11 cellular contexts compared by ENCODE assay signal in the genomic region with DNA sequence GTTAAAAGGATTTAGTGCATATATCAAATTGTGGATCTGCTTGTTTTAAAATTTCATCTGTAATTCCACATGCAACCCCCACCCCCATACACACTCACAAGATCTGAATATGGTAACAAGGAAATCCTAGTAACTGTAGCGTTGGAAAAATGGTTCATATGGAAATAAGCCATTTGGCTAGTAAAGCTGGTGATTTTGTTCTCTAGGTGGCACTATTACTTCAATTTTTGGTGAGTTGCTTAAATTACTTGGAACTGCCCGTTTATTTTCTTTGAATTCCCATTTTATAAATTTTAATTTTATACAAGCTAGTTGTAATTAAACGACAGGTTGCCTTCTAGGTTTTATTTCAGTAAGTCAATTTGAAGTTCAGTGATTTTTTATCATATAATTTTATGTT. TPM values are rescaled to one million over a fixed set of nuclear protein-coding genes. Genes with fewer than 3 reads are reported as not detected.
DNase-seq lines count a peak whose midpoint lies in the region; TF ChIP-seq lines count a peak whose summit lies in the region.
"Had no signal": no experiment of that assay in that cellular context is flagged by ENCODE, and none has a peak within 500 bp of the region (broad histone marks: within the 10 kb centered on the region; RNA-seq: fewer than 3 reads in every experiment).

No MANE protein-coding gene starts in this region.

- H3K36me3 Mint-ChIP-seq in activated CD4-positive, alpha-beta T cell treated with anti-CD3 and anti-CD28 coated beads, Interleukin-2, amount 10 ng/mL, durations not matched to agents 24 days and 14 days (ENCODE audit: low read depth), result no peaks in the 10 kb centered on the region

- TF ChIP-seq CTCF in HEK293 (tag by site-specific recombination; IDR thresholded peaks at IDR 0.05), result no peak
- peak; percentile 46 for TF ChIP-seq CTCF in kidney epithelial cell (IDR thresholded peaks at IDR 0.05; ENCODE audit: insufficient read depth, low read length, poor library complexity, severe bottlenecking)
- TF ChIP-seq CTCF in lower leg skin (IDR thresholded peaks at IDR 0.05), result no peak

- H3K36me3 ChIP-seq in HEK293 (ENCODE audit: control insufficient read depth in 2 of 2, insufficient read depth in 1 of 2, low read length in 2 of 2) (no peaks in the 10 kb centered on the region), kidney epithelial cell (ENCODE audit: control insufficient read depth, insufficient read depth, low read length) (no peaks in the 10 kb centered on the region)
- H3K36me3 ChIP-seq: neutrophil had no signal

- H3K27me3 ChIP-seq in kidney epithelial cell (ENCODE audit: control insufficient read depth, insufficient read depth, low read length), result no peaks in the 10 kb centered on the region

- peaks cover 30% of the 10 kb centered on the region for H3K27me3 Mint-ChIP-seq in activated CD4-positive, alpha-beta T cell treated with anti-CD3 and anti-CD28 coated beads, Interleukin-2, amount 10 ng/mL, durations not matched to agents 24 days and 14 days

- in situ Hi-C loops in SK-MEL-5 (cut with HindIII; ENCODE audit: low pct_unique_long_range_greater_than_20kb, low sequenced_read_pairs), result no loop called here

- no peaks in the 10 kb centered on the region for H3K9me3 Mint-ChIP-seq in activated CD4-positive, alpha-beta T cell treated with anti-CD3 and anti-CD28 coated beads, Interleukin-2, amount 10 ng/mL, durations not matched to agents 24 days and 14 days
- H3K9me3 Mint-ChIP-seq: activated CD4-positive, alpha-beta T cell treated with anti-CD3 and anti-CD28 coated beads, Interleukin-2, amount 10 ng/mL, durations not matched to agents 7 days and 5 days had no signal

- CTCF ChIA-PET in HEK293 (lab: Yijun Ruan, JAX), result interaction anchor here (0.6 to 3.1 kb wide), 11 partner anchors 10 to 1635 kb away, joined by 3 to 19 read pairs (median 5); no protein-coding TSS in a partner anchor

- H3K4me1 ChIP-seq in HEK293 (ENCODE audit: control insufficient read depth, insufficient read depth, low read length), result no peaks in the 10 kb centered on the region

- H3K4me3 Mint-ChIP-seq in activated CD4-positive, alpha-beta T cell treated with anti-CD3 and anti-CD28 coated beads, Interleukin-2, amount 10 ng/mL, durations not matched to agents 24 days and 14 days, result no peak overlapping the region
- H3K4me3 Mint-ChIP-seq: activated CD4-positive, alpha-beta T cell treated with anti-CD3 and anti-CD28 coated beads, Interleukin-2, amount 10 ng/mL, durations not matched to agents 7 days and 5 days had no signal

- no peaks in the 10 kb centered on the region for H3K9me3 ChIP-seq in HEK293 (ENCODE audit: control insufficient read depth, insufficient read depth, low read depth, low read length)
- H3K9me3 ChIP-seq: neutrophil had no signal

- peaks cover 10% of the 10 kb centered on the region for H3K4me1 Mint-ChIP-seq in activated CD4-positive, alpha-beta T cell treated with anti-CD3 and anti-CD28 coated beads, Interleukin-2, amount 10 ng/mL, durations not matched to agents 24 days and 14 days

- no peak for TF ChIP-seq POLR2A in lower leg skin (IDR thresholded peaks at IDR 0.05)

- peak; percentile 18 for DNase-seq in D341Med (ENCODE audit: low spot score)
- peak; percentile 51 for DNase-seq in SK-MEL-5 (ENCODE audit: low read depth, low spot score)
- no peak for DNase-seq in kidney epithelial cell (ENCODE audit: low read depth)
- no peak for DNase-seq in activated CD4-positive, alpha-beta T cell treated with anti-CD3 and anti-CD28 coated beads, Interleukin-2, amount 10 ng/mL, durations not matched to agents 24 days and 14 days
- no peak for DNase-seq in stimulated activated naive CD4-positive, alpha-beta T cell (lab: John Stamatoyannopoulos, UW)
- no peak for DNase-seq in lower leg skin (ENCODE audit: low spot score in 2 of 2)
- DNase-seq in HuH-7.5 (ENCODE audit: low spot score), result no peak
- DNase-seq: activated CD4-positive, alpha-beta T cell treated with anti-CD3 and anti-CD28 coated beads, Interleukin-2, amount 10 ng/mL, durations not matched to agents 7 days and 5 days; KBM-7 had no signal

- POLR2A ChIA-PET in HEK293 (lab: Yijun Ruan, JAX), result no interaction called here

- no peak overlapping the region for H3K27ac ChIP-seq in HEK293 (ENCODE audit: extremely low read depth, low read depth, low read length)
- H3K27ac ChIP-seq: neutrophil had no signal

- H3K4me3 ChIP-seq in HEK293 (ENCODE audit: low read depth, low read length) (no peak overlapping the region), kidney epithelial cell (ENCODE audit: low read depth, low read length) (no peak overlapping the region), lower leg skin (ENCODE audit: low read depth, poor library complexity, severe bottlenecking) (no peak overlapping the region)

- intact Hi-C loops in activated CD4-positive, alpha-beta T cell treated with anti-CD3 and anti-CD28 coated beads, Interleukin-2, amount 10 ng/mL, durations not matched to agents 24 days and 14 days (cut with micrococcal nuclease), result loop anchor here (5.0 kb wide), 2 partner anchors 1002 to 1637 kb away; no protein-coding TSS in a partner anchor
- intact Hi-C loops in lower leg skin (cut with DNase I; ENCODE audit: low total_unique reads), result no loop called here

- 21 to 27% methylated on average over 3 of the region's 3 CpGs for WGBS in lower leg skin, 2 donors

- H3K27ac Mint-ChIP-seq in activated CD4-positive, alpha-beta T cell treated with anti-CD3 and anti-CD28 coated beads, Interleukin-2, amount 10 ng/mL, durations not matched to agents 24 days and 14 days, result no peak overlapping the region
- H3K27ac Mint-ChIP-seq: activated CD4-positive, alpha-beta T cell treated with anti-CD3 and anti-CD28 coated beads, Interleukin-2, amount 10 ng/mL, durations not matched to agents 7 days and 5 days had no signal

TF ChIP-seq in HEK293, 187 proteins besides CTCF, POLR2A, EP300 and RAD21:
- TF ChIP-seq ZNF155 (tag by site-specific recombination; IDR thresholded peaks at IDR 0.05) (no peak), ZNF311 (tag by site-specific recombination; IDR thresholded peaks at IDR 0.05; ENCODE audit: borderline replicate concordance) (no peak), ZNF341 (tag by site-specific recombination; IDR thresholded peaks at IDR 0.05; ENCODE audit: low read depth) (no peak), ZNF302 (tag by site-specific recombination; IDR thresholded peaks at IDR 0.05; ENCODE audit: low read depth) (no peak), ZNF654 (tag by site-specific recombination; IDR thresholded peaks at IDR 0.05; ENCODE audit: low read depth) (peak; percentile 43), ZFP41 (tag by site-specific recombination; IDR thresholded peaks at IDR 0.05; ENCODE audit: borderline replicate concordance) (no peak)

RNA-seq across cellular contexts. Expression of a gene that starts 5.3 kb away (rescaled TPM):
- total RNA-seq in SK-MEL-5 (2014; rRNA removed; shearing (Covaris generic)), result 0.37 and 0.66 TPM in 2 replicates
- polyA plus RNA-seq in SK-MEL-5 (2015; cell fraction: cytosol; rRNA removed), result 0.63 and 0.72 TPM in 2 replicates
- polyA plus RNA-seq in SK-MEL-5 (2015; cell fraction: nucleus; rRNA removed), result 0.38 TPM in 1 of 2 replicates, not detected in the other
- total RNA-seq in kidney epithelial cell (4.3 and 4.8 TPM in 2 replicates), lower leg skin (1 to 10 TPM in 3 of 4 donors, under 1 TPM in 1; 0.93 to 4.6 (median 1.5) TPM)
- not detected in 2 replicates for total RNA-seq in activated CD4-positive, alpha-beta T cell treated with anti-CD3 and anti-CD28 coated beads, Interleukin-2, amount 10 ng/mL, durations not matched to agents 24 days and 14 days
- total RNA-seq: activated CD4-positive, alpha-beta T cell treated with anti-CD3 and anti-CD28 coated beads, Interleukin-2, amount 10 ng/mL, durations not matched to agents 7 days and 5 days had no signal

Comparison
In these comparisons a context has a peak if more than half of its experiments do, and no peak if none do; other contexts are left out.
1. DNase-seq: peak in D341Med (single experiment) and SK-MEL-5 (single experiment); none in kidney epithelial cell (single experiment), activated CD4-positive, alpha-beta T cell treated with anti-CD3 and anti-CD28 coated beads, Interleukin-2, amount 10 ng/mL, durations not matched to agents 24 days and 14 days (single experiment), stimulated activated naive CD4-positive, alpha-beta T cell (0 of 6), lower leg skin (0 of 2) and HuH-7.5 (single experiment).